19 cellular contexts compared by ENCODE assay signal in genomic region chr12:49325606-49326005, GRCh38. TPM values are rescaled to one million over a fixed set of nuclear protein-coding genes. Genes with fewer than 3 reads are reported as not detected.
DNase-seq lines count a peak whose midpoint lies in the region; ATAC-seq, FAIRE-seq and TF ChIP-seq lines count a peak whose summit lies in the region.
"Had no signal": no experiment of that assay in that cellular context is flagged by ENCODE, and none has a peak within 500 bp of the region (broad histone marks: within the 10 kb centered on the region; RNA-seq: fewer than 3 reads in every experiment).

No MANE protein-coding gene starts in this region.

- DNase-seq in HepG2 (ENCODE audit: low spot score) (no peak), right lobe of liver (no peak), HFFc6 (no peak), T-helper 17 cell (no peak), AG08395 (ENCODE audit: low spot score) (no peak)
- DNase-seq in CD4-positive, alpha-beta T cell: no peak
- DNase-seq: ACHN, MG63, NCI-H1092, NCI-H2107, NCI-H2227 treated with DMSO at 0.1 percent for 48 hours, NCI-H524, PC-9, SHP77 had no signal

- H3K4me3 Mint-ChIP-seq in HFFc6: no peak overlapping the region
- peak overlapping the region in 2 of 3 experiments; percentile 53 to 65 for H3K4me3 Mint-ChIP-seq in nephron
- H3K4me3 Mint-ChIP-seq in T-helper 17 cell: no peak overlapping the region
- no peak overlapping the region for H3K4me3 Mint-ChIP-seq in CD4-positive, alpha-beta T cell
- H3K4me3 Mint-ChIP-seq: CD4-positive, alpha-beta memory T cell had no signal

- ATAC-seq in HepG2: no peak
- no peak for ATAC-seq in right lobe of liver
- ATAC-seq in T-helper 17 cell: no peak
- no peak for ATAC-seq in CD4-positive, alpha-beta T cell (ENCODE audit: poor library complexity)
- ATAC-seq: SK-N-SH treated with all-trans-retinoic acid at 6 μM for 48 hours had no signal

- no peak overlapping the region for H3K27ac ChIP-seq in HepG2 (ENCODE audit: extremely low read length, insufficient read depth, low read length)
- no peak overlapping the region for H3K27ac ChIP-seq in right lobe of liver
- no peak overlapping the region for H3K27ac ChIP-seq in CD4-positive, alpha-beta T cell (ENCODE audit: low read depth, low read length)
- H3K27ac ChIP-seq: KMS-11, PC-9 had no signal

- intact Hi-C loops in HepG2 (cut with micrococcal nuclease; ENCODE audit: unreplicated experiment): no loop called here
- intact Hi-C loops in right lobe of liver (cut with DNase I): no loop called here
- intact Hi-C loops in CD4-positive, alpha-beta T cell (cut with DNase I, micrococcal nuclease): no loop called here

- in situ Hi-C loops in HepG2 (cut with HindIII; ENCODE audit: extremely low pct_ligation_motif_present, low pct_unique_long_range_greater_than_20kb): no loop called here

- POLR2A ChIA-PET in HepG2 (lab: Yijun Ruan, JAX): no interaction called here
- POLR2A ChIA-PET in CD4-positive, alpha-beta T cell (lab: Charles Lee): no interaction called here

- H3K4me3 ChIP-seq in HepG2 (replicated peaks in 1 of 3; ENCODE audit: insufficient read depth in 1 of 3, low read depth in 2 of 3, low read length in 3 of 3) (no peak overlapping the region), right lobe of liver (no peak overlapping the region)
- H3K4me3 ChIP-seq: HAP-1, MG63, PC-9 had no signal

- H3K27me3 ChIP-seq in HepG2 (ENCODE audit: control insufficient read depth in 1 of 2, insufficient read depth in 2 of 2, low read length in 2 of 2) (peaks cover 0 to 4% of the 10 kb centered on the region in 2 experiments; a peak in 1 of 5 replicates), right lobe of liver (no peaks in the 10 kb centered on the region)
- H3K27me3 ChIP-seq in CD4-positive, alpha-beta T cell (ENCODE audit: control insufficient read depth, insufficient read depth, low read length): no peaks in the 10 kb centered on the region
- H3K27me3 ChIP-seq: MG63 had no signal

- H3K4me2 ChIP-seq in HepG2 (ENCODE audit: low read depth, low read length): no peak overlapping the region
- H3K4me2 ChIP-seq: KMS-11, PC-9 had no signal

- no peaks in the 10 kb centered on the region for H4K20me1 ChIP-seq in HepG2 (ENCODE audit: insufficient read depth, low read length)

- no peak for FAIRE-seq in HepG2 (lab: Jason Lieb, UNC)

- TF ChIP-seq EP300 in HepG2 (IDR thresholded peaks at IDR 0.05; ENCODE audit: low read depth in 2 of 2, low read length in 2 of 2) (no peak), HepG2 (CRISPR knock-in tag; IDR thresholded peaks at IDR 0.05; ENCODE audit: borderline replicate concordance) (no peak)

- H3K4me1 ChIP-seq in HepG2 (ENCODE audit: insufficient read depth, low read length) (peaks cover 15% of the 10 kb centered on the region), right lobe of liver (peaks cover 0 to 4% (median 0%) of the 10 kb centered on the region in 4 donors)

- BruUV-seq in HepG2 (replicated peaks; lab: Mats Ljungman, UMichigan): no TSS peak

- CTCF ChIA-PET in HepG2 (lab: Yijun Ruan, JAX; ENCODE audit: low intra/inter-chr PET ratio, low total read pairs): no interaction called here
- CTCF ChIA-PET in CD4-positive, alpha-beta T cell (lab: Charles Lee): no interaction called here

- no peak for TF ChIP-seq CTCF in HepG2 (CRISPR knock-in tag; IDR thresholded peaks at IDR 0.05)
- TF ChIP-seq CTCF in right lobe of liver (IDR thresholded peaks at IDR 0.05): no peak
- TF ChIP-seq CTCF in HFFc6 (IDR thresholded peaks at IDR 0.05): no peak
- no peak for TF ChIP-seq CTCF in nephron (IDR thresholded peaks at IDR 0.05; ENCODE audit: unreplicated experiment in 3 of 3)
- TF ChIP-seq CTCF in CD4-positive, alpha-beta T cell (IDR thresholded peaks at IDR 0.05): no peak

- TF ChIP-seq POLR2A in HepG2 (IDR thresholded peaks at IDR 0.05; ENCODE audit: insufficient read depth in 1 of 2, low read depth in 2 of 2, low read length in 2 of 2) (no peak), right lobe of liver (IDR thresholded peaks at IDR 0.05) (no peak)

- H3K4me1 Mint-ChIP-seq in HFFc6 (ENCODE audit: low read depth): peaks cover 26% of the 10 kb centered on the region
- H3K4me1 Mint-ChIP-seq in nephron: peaks cover 14% of the 10 kb centered on the region
- peaks cover 19% of the 10 kb centered on the region for H3K4me1 Mint-ChIP-seq in T-helper 17 cell
- peaks cover 19% of the 10 kb centered on the region for H3K4me1 Mint-ChIP-seq in CD4-positive, alpha-beta T cell (ENCODE audit: low read depth)

- peaks cover 8% of the 10 kb centered on the region for H3K79me2 ChIP-seq in HepG2 (ENCODE audit: insufficient read depth, low read length)

- peaks cover 13% of the 10 kb centered on the region; the same call in 1 of the 2 replicates for H3K36me3 Mint-ChIP-seq in HFFc6 (ENCODE audit: low read depth)
- peaks cover 20% of the 10 kb centered on the region for H3K36me3 Mint-ChIP-seq in nephron (ENCODE audit: low read depth)
- H3K36me3 Mint-ChIP-seq in T-helper 17 cell (ENCODE audit: low read depth): no peaks in the 10 kb centered on the region
- H3K36me3 Mint-ChIP-seq in CD4-positive, alpha-beta T cell (ENCODE audit: low read depth): no peaks in the 10 kb centered on the region
- H3K36me3 Mint-ChIP-seq: CD4-positive, alpha-beta memory T cell had no signal

- no peaks in the 10 kb centered on the region for H3K9me3 Mint-ChIP-seq in HFFc6
- no peaks in the 10 kb centered on the region for H3K9me3 Mint-ChIP-seq in nephron
- no peaks in the 10 kb centered on the region for H3K9me3 Mint-ChIP-seq in CD4-positive, alpha-beta T cell
- H3K9me3 Mint-ChIP-seq: CD4-positive, alpha-beta memory T cell had no signal

- TF ChIP-seq RAD21 in HepG2 (CRISPR knock-in tag; IDR thresholded peaks at IDR 0.05): no peak

- H2AFZ ChIP-seq in HepG2 (ENCODE audit: low read length): no peak overlapping the region
- H2AFZ ChIP-seq: PC-9 had no signal

- H3K27me3 Mint-ChIP-seq in HFFc6 (ENCODE audit: insufficient read depth) (no peaks in the 10 kb centered on the region; the same call in 1 of the 2 replicates), nephron (ENCODE audit: low read depth) (no peaks in the 10 kb centered on the region), T-helper 17 cell (no peaks in the 10 kb centered on the region)
- no peaks in the 10 kb centered on the region for H3K27me3 Mint-ChIP-seq in CD4-positive, alpha-beta T cell
- H3K27me3 Mint-ChIP-seq: CD4-positive, alpha-beta memory T cell had no signal

- peak overlapping the region; percentile 45; the same call in 1 of the 2 replicates for H3K27ac Mint-ChIP-seq in HFFc6
- no peak overlapping the region for H3K27ac Mint-ChIP-seq in nephron
- H3K27ac Mint-ChIP-seq in T-helper 17 cell: no peak overlapping the region
- no peak overlapping the region for H3K27ac Mint-ChIP-seq in CD4-positive, alpha-beta T cell

- peaks cover 14 to 37% of the 10 kb centered on the region in 2 experiments for H3K36me3 ChIP-seq in HepG2 (replicated peaks in 1 of 2; ENCODE audit: control insufficient read depth in 1 of 2, insufficient read depth in 2 of 2, low read length in 2 of 2)
- H3K36me3 ChIP-seq in right lobe of liver: no peaks in the 10 kb centered on the region

- H3K9me3 ChIP-seq in HepG2 (ENCODE audit: low read length) (no peaks in the 10 kb centered on the region), right lobe of liver (no peaks in the 10 kb centered on the region), T-helper 17 cell (ENCODE audit: control insufficient read depth, low read length, poor library complexity, severe bottlenecking) (no peaks in the 10 kb centered on the region)
- H3K9me3 ChIP-seq in CD4-positive, alpha-beta T cell (ENCODE audit: control insufficient read depth, low read length): no peaks in the 10 kb centered on the region
- H3K9me3 ChIP-seq: HAP-1, MG63 had no signal

- WGBS in HepG2 (ENCODE audit: low lambda C conversion rate): 93% methylated on average over 3 of the region's 6 CpGs
- WGBS in right lobe of liver (ENCODE audit: insufficient coverage, low coverage, low lambda C conversion rate, missing lambda C conversion rate): no CpG with 5 or more reads among the region's 6 CpGs

- H3K9ac ChIP-seq in HepG2 (ENCODE audit: insufficient read depth, low read depth, low read length): no peak overlapping the region
- H3K9ac ChIP-seq: KMS-11 had no signal

RNA-seq across cellular contexts. Expression of gene TROAP, which starts 2.6 kb away (rescaled TPM):
- total RNA-seq in HepG2 (2016; rRNA removed; fragmentation: Illumina TruSeq; extraction: Trizol) (27.0 and 30.9 TPM in 2 replicates), right lobe of liver (1 to 10 TPM in 2 of 6 experiments, under 1 TPM in 4; 0.24 to 2.6 (median 0.93) TPM), T-helper 17 cell (under 1 TPM in 1 of 2 donors, not detected in 1; 0.55 TPM)
- 39.0 and 40.8 TPM in 2 replicates for total RNA-seq in HepG2 (2016; cell fraction: cytosol; rRNA removed; fragmentation: Illumina TruSeq; extraction: Trizol; ENCODE audit: low read depth)
- total RNA-seq in HepG2 (2016; cell fraction: insoluble cytoplasmic fraction; rRNA removed; fragmentation: Illumina TruSeq; extraction: Trizol): 23.8 and 32.4 TPM in 2 replicates
- total RNA-seq in HepG2 (2016; cell fraction: membrane; rRNA removed; fragmentation: Illumina TruSeq; extraction: Trizol): 29.7 and 31.6 TPM in 2 replicates
- 29.6 and 32.8 TPM in 2 replicates for total RNA-seq in HepG2 (2016; cell fraction: nucleus; rRNA removed; fragmentation: Illumina TruSeq; extraction: Trizol)
- polyA plus RNA-seq in HepG2 (2011; rRNA removed): 14.8 and 22.5 TPM in 2 replicates
- 5.9 and 12.4 TPM in 2 replicates for polyA plus RNA-seq in HepG2 (2011; cell fraction: cytosol; rRNA removed)
- polyA plus RNA-seq in HepG2 (2011; cell fraction: nucleus; rRNA removed): 41.8 and 61.6 TPM in 2 replicates
- polyA plus RNA-seq in HepG2 (2012): 10.3 and 16.7 TPM in 2 replicates
- 31.5 and 36.5 TPM in 2 replicates for polyA plus RNA-seq in HepG2 (2016; cell fraction: cytosol; fragmentation: Illumina TruSeq; extraction: Trizol; ENCODE audit: low read depth)
- polyA plus RNA-seq in HepG2 (2016; cell fraction: insoluble cytoplasmic fraction; fragmentation: Illumina TruSeq; extraction: Trizol; ENCODE audit: low read depth): 34.0 and 36.9 TPM in 2 replicates
- 22.9 and 31.7 TPM in 2 replicates for polyA plus RNA-seq in HepG2 (2016; cell fraction: membrane; fragmentation: Illumina TruSeq; extraction: Trizol; ENCODE audit: low read depth)
- 91.9 and 95.0 TPM in 2 replicates for polyA plus RNA-seq in HepG2 (2016; cell fraction: nucleus; fragmentation: Illumina TruSeq; extraction: Trizol; ENCODE audit: insufficient read depth, low read depth)
- 20.0 and 123 TPM in 2 replicates for polyA minus RNA-seq in HepG2 (2011; rRNA and poly(A)+ RNA removed; ENCODE audit: low replicate concordance)
- 6.9 and 7.2 TPM in 2 replicates for polyA minus RNA-seq in HepG2 (2011; cell fraction: cytosol; rRNA and poly(A)+ RNA removed)
- 28.0 and 47.6 TPM in 2 replicates for polyA minus RNA-seq in HepG2 (2011; cell fraction: nucleus; rRNA and poly(A)+ RNA removed)
- 10 to 100 TPM; 14.1 to 37.4 (median 34.5) TPM for total RNA-seq in HFFc6 (2021; fragmentation: NEBNext Ultra II Directional; extraction: Animal tissue kit (Norgen Biotek cat#: 25700))
- total RNA-seq in CD4-positive, alpha-beta T cell: under 1 TPM; 0.30 to 0.31 TPM

RNA-seq across cellular contexts. Expression of gene C1QL4, which starts 11.4 kb away (rescaled TPM):
- not detected in 2 replicates for total RNA-seq in HepG2 (2016; rRNA removed; fragmentation: Illumina TruSeq; extraction: Trizol)
- total RNA-seq in HepG2 (2016; cell fraction: cytosol; rRNA removed; fragmentation: Illumina TruSeq; extraction: Trizol; ENCODE audit: low read depth): not detected in 2 replicates
- not detected in 2 replicates for total RNA-seq in HepG2 (2016; cell fraction: insoluble cytoplasmic fraction; rRNA removed; fragmentation: Illumina TruSeq; extraction: Trizol)
- total RNA-seq in HepG2 (2016; cell fraction: membrane; rRNA removed; fragmentation: Illumina TruSeq; extraction: Trizol): not detected in 2 replicates
- not detected in 2 replicates for total RNA-seq in HepG2 (2016; cell fraction: nucleus; rRNA removed; fragmentation: Illumina TruSeq; extraction: Trizol)
- polyA plus RNA-seq in HepG2 (2011; rRNA removed): 0.03 TPM in 2 replicates
- polyA plus RNA-seq in HepG2 (2011; cell fraction: cytosol; rRNA removed): 0.06 and 0.08 TPM in 2 replicates
- 0.07 TPM in 1 of 2 replicates, not detected in the other for polyA plus RNA-seq in HepG2 (2011; cell fraction: nucleus; rRNA removed)
- 0.07 and 0.12 TPM in 2 replicates for polyA plus RNA-seq in HepG2 (2012)
- not detected in 2 replicates for polyA plus RNA-seq in HepG2 (2016; cell fraction: cytosol; fragmentation: Illumina TruSeq; extraction: Trizol; ENCODE audit: low read depth)
- not detected in 2 replicates for polyA plus RNA-seq in HepG2 (2016; cell fraction: insoluble cytoplasmic fraction; fragmentation: Illumina TruSeq; extraction: Trizol; ENCODE audit: low read depth)
- not detected in 2 replicates for polyA plus RNA-seq in HepG2 (2016; cell fraction: membrane; fragmentation: Illumina TruSeq; extraction: Trizol; ENCODE audit: low read depth)
- polyA plus RNA-seq in HepG2 (2016; cell fraction: nucleus; fragmentation: Illumina TruSeq; extraction: Trizol; ENCODE audit: insufficient read depth, low read depth): not detected in 2 replicates
- polyA minus RNA-seq in HepG2 (2011; rRNA and poly(A)+ RNA removed; ENCODE audit: low replicate concordance): 0.09 TPM in 1 of 2 replicates, not detected in the other
- not detected in 2 replicates for polyA minus RNA-seq in HepG2 (2011; cell fraction: cytosol; rRNA and poly(A)+ RNA removed)
- polyA minus RNA-seq in HepG2 (2011; cell fraction: nucleus; rRNA and poly(A)+ RNA removed): not detected in 2 replicates
- not detected for total RNA-seq in right lobe of liver
- total RNA-seq in HFFc6 (2021; fragmentation: NEBNext Ultra II Directional; extraction: Animal tissue kit (Norgen Biotek cat#: 25700)): under 1 TPM in 5 of 6 experiments, not detected in 1; 0.14 to 0.48 (median 0.28) TPM
- total RNA-seq in T-helper 17 cell: not detected
- not detected for total RNA-seq in CD4-positive, alpha-beta T cell
- total RNA-seq: CD4-positive, alpha-beta memory T cell had no signal
- polyA plus RNA-seq: CD4-positive, alpha-beta memory T cell had no signal

RNA-seq across cellular contexts. Expression of gene DNAJC22, which starts 21.1 kb away (rescaled TPM):
- total RNA-seq in HepG2 (2016; rRNA removed; fragmentation: Illumina TruSeq; extraction: Trizol): 23.0 and 31.7 TPM in 2 replicates
- total RNA-seq in HepG2 (2016; cell fraction: cytosol; rRNA removed; fragmentation: Illumina TruSeq; extraction: Trizol; ENCODE audit: low read depth): 8.6 and 10.6 TPM in 2 replicates
- total RNA-seq in HepG2 (2016; cell fraction: insoluble cytoplasmic fraction; rRNA removed; fragmentation: Illumina TruSeq; extraction: Trizol): 28.2 and 31.3 TPM in 2 replicates
- 31.0 and 32.2 TPM in 2 replicates for total RNA-seq in HepG2 (2016; cell fraction: membrane; rRNA removed; fragmentation: Illumina TruSeq; extraction: Trizol)
- 18.7 and 28.7 TPM in 2 replicates for total RNA-seq in HepG2 (2016; cell fraction: nucleus; rRNA removed; fragmentation: Illumina TruSeq; extraction: Trizol)
- 25.2 and 25.3 TPM in 2 replicates for polyA plus RNA-seq in HepG2 (2011; rRNA removed)
- polyA plus RNA-seq in HepG2 (2011; cell fraction: cytosol; rRNA removed): 21.8 and 23.4 TPM in 2 replicates
- polyA plus RNA-seq in HepG2 (2011; cell fraction: nucleus; rRNA removed): 17.7 and 19.2 TPM in 2 replicates
- polyA plus RNA-seq in HepG2 (2012): 12.3 and 19.2 TPM in 2 replicates
- 8.0 and 8.6 TPM in 2 replicates for polyA plus RNA-seq in HepG2 (2016; cell fraction: cytosol; fragmentation: Illumina TruSeq; extraction: Trizol; ENCODE audit: low read depth)
- polyA plus RNA-seq in HepG2 (2016; cell fraction: insoluble cytoplasmic fraction; fragmentation: Illumina TruSeq; extraction: Trizol; ENCODE audit: low read depth): 23.5 TPM in 2 replicates
- polyA plus RNA-seq in HepG2 (2016; cell fraction: membrane; fragmentation: Illumina TruSeq; extraction: Trizol; ENCODE audit: low read depth): 19.8 and 20.5 TPM in 2 replicates
- 33.4 and 37.4 TPM in 2 replicates for polyA plus RNA-seq in HepG2 (2016; cell fraction: nucleus; fragmentation: Illumina TruSeq; extraction: Trizol; ENCODE audit: insufficient read depth, low read depth)
- 5.2 and 42.6 TPM in 2 replicates for polyA minus RNA-seq in HepG2 (2011; rRNA and poly(A)+ RNA removed; ENCODE audit: low replicate concordance)
- 11.0 and 11.7 TPM in 2 replicates for polyA minus RNA-seq in HepG2 (2011; cell fraction: cytosol; rRNA and poly(A)+ RNA removed)
- polyA minus RNA-seq in HepG2 (2011; cell fraction: nucleus; rRNA and poly(A)+ RNA removed): 13.9 and 17.5 TPM in 2 replicates
- total RNA-seq in right lobe of liver: 10 to 100 TPM; 36.5 to 49.1 (median 43.7) TPM
- 1 to 10 TPM in 4 of 6 experiments, under 1 TPM in 2; 0.38 to 4.1 (median 2.6) TPM for total RNA-seq in HFFc6 (2021; fragmentation: NEBNext Ultra II Directional; extraction: Animal tissue kit (Norgen Biotek cat#: 25700))
- total RNA-seq in T-helper 17 cell: not detected
- total RNA-seq in CD4-positive, alpha-beta T cell: not detected
- total RNA-seq: CD4-positive, alpha-beta memory T cell had no signal
- polyA plus RNA-seq: CD4-positive, alpha-beta memory T cell had no signal

RNA-seq across cellular contexts. Expression of gene PRPH, which starts 30.7 kb away (rescaled TPM):
- total RNA-seq in HepG2 (2016; rRNA removed; fragmentation: Illumina TruSeq; extraction: Trizol): not detected in 2 replicates
- total RNA-seq in HepG2 (2016; cell fraction: cytosol; rRNA removed; fragmentation: Illumina TruSeq; extraction: Trizol; ENCODE audit: low read depth): not detected in 2 replicates
- not detected in 2 replicates for total RNA-seq in HepG2 (2016; cell fraction: insoluble cytoplasmic fraction; rRNA removed; fragmentation: Illumina TruSeq; extraction: Trizol)
- not detected in 2 replicates for total RNA-seq in HepG2 (2016; cell fraction: membrane; rRNA removed; fragmentation: Illumina TruSeq; extraction: Trizol)
- not detected in 2 replicates for total RNA-seq in HepG2 (2016; cell fraction: nucleus; rRNA removed; fragmentation: Illumina TruSeq; extraction: Trizol)
- polyA plus RNA-seq in HepG2 (2011; rRNA removed): 0.12 and 0.51 TPM in 2 replicates
- 0.44 and 0.54 TPM in 2 replicates for polyA plus RNA-seq in HepG2 (2011; cell fraction: cytosol; rRNA removed)
- 0.16 and 0.35 TPM in 2 replicates for polyA plus RNA-seq in HepG2 (2011; cell fraction: nucleus; rRNA removed)
- polyA plus RNA-seq in HepG2 (2012): 0.36 TPM in 1 of 2 replicates, not detected in the other
- polyA plus RNA-seq in HepG2 (2016; cell fraction: cytosol; fragmentation: Illumina TruSeq; extraction: Trizol; ENCODE audit: low read depth): not detected in 2 replicates
- polyA plus RNA-seq in HepG2 (2016; cell fraction: insoluble cytoplasmic fraction; fragmentation: Illumina TruSeq; extraction: Trizol; ENCODE audit: low read depth): not detected in 2 replicates
- 0.17 TPM in 1 of 2 replicates, not detected in the other for polyA plus RNA-seq in HepG2 (2016; cell fraction: membrane; fragmentation: Illumina TruSeq; extraction: Trizol; ENCODE audit: low read depth)
- not detected in 2 replicates for polyA plus RNA-seq in HepG2 (2016; cell fraction: nucleus; fragmentation: Illumina TruSeq; extraction: Trizol; ENCODE audit: insufficient read depth, low read depth)
- 0.08 and 0.51 TPM in 2 replicates for polyA minus RNA-seq in HepG2 (2011; rRNA and poly(A)+ RNA removed; ENCODE audit: low replicate concordance)
- not detected in 2 replicates for polyA minus RNA-seq in HepG2 (2011; cell fraction: cytosol; rRNA and poly(A)+ RNA removed)
- not detected in 2 replicates for polyA minus RNA-seq in HepG2 (2011; cell fraction: nucleus; rRNA and poly(A)+ RNA removed)
- not detected for total RNA-seq in right lobe of liver
- total RNA-seq in HFFc6 (2021; fragmentation: NEBNext Ultra II Directional; extraction: Animal tissue kit (Norgen Biotek cat#: 25700)): not detected
- not detected for total RNA-seq in T-helper 17 cell
- total RNA-seq in CD4-positive, alpha-beta T cell: under 1 TPM in 1 of 2 experiments, not detected in 1; 0.56 TPM

RNA-seq across cellular contexts. Expression of gene SPATS2, which starts 41.7 kb away (rescaled TPM):
- 19.3 and 27.2 TPM in 2 replicates for total RNA-seq in HepG2 (2016; rRNA removed; fragmentation: Illumina TruSeq; extraction: Trizol)
- 20.9 and 21.2 TPM in 2 replicates for total RNA-seq in HepG2 (2016; cell fraction: cytosol; rRNA removed; fragmentation: Illumina TruSeq; extraction: Trizol; ENCODE audit: low read depth)
- 19.2 and 23.0 TPM in 2 replicates for total RNA-seq in HepG2 (2016; cell fraction: insoluble cytoplasmic fraction; rRNA removed; fragmentation: Illumina TruSeq; extraction: Trizol)
- total RNA-seq in HepG2 (2016; cell fraction: membrane; rRNA removed; fragmentation: Illumina TruSeq; extraction: Trizol): 22.6 and 23.1 TPM in 2 replicates
- 16.9 and 19.5 TPM in 2 replicates for total RNA-seq in HepG2 (2016; cell fraction: nucleus; rRNA removed; fragmentation: Illumina TruSeq; extraction: Trizol)
- polyA plus RNA-seq in HepG2 (2011; rRNA removed): 24.9 and 28.1 TPM in 2 replicates
- 16.7 and 21.9 TPM in 2 replicates for polyA plus RNA-seq in HepG2 (2011; cell fraction: cytosol; rRNA removed)
- polyA plus RNA-seq in HepG2 (2011; cell fraction: nucleus; rRNA removed): 15.8 and 19.7 TPM in 2 replicates
- polyA plus RNA-seq in HepG2 (2012): 13.4 and 17.4 TPM in 2 replicates
- 5.2 and 7.9 TPM in 2 replicates for polyA plus RNA-seq in HepG2 (2016; cell fraction: cytosol; fragmentation: Illumina TruSeq; extraction: Trizol; ENCODE audit: low read depth)
- 30.6 and 32.3 TPM in 2 replicates for polyA plus RNA-seq in HepG2 (2016; cell fraction: insoluble cytoplasmic fraction; fragmentation: Illumina TruSeq; extraction: Trizol; ENCODE audit: low read depth)
- 16.0 and 17.8 TPM in 2 replicates for polyA plus RNA-seq in HepG2 (2016; cell fraction: membrane; fragmentation: Illumina TruSeq; extraction: Trizol; ENCODE audit: low read depth)
- polyA plus RNA-seq in HepG2 (2016; cell fraction: nucleus; fragmentation: Illumina TruSeq; extraction: Trizol; ENCODE audit: insufficient read depth, low read depth): 32.3 and 37.2 TPM in 2 replicates
- polyA minus RNA-seq in HepG2 (2011; rRNA and poly(A)+ RNA removed; ENCODE audit: low replicate concordance): 36.5 and 107 TPM in 2 replicates
- polyA minus RNA-seq in HepG2 (2011; cell fraction: cytosol; rRNA and poly(A)+ RNA removed): 22.7 and 27.1 TPM in 2 replicates
- polyA minus RNA-seq in HepG2 (2011; cell fraction: nucleus; rRNA and poly(A)+ RNA removed): 41.5 and 48.9 TPM in 2 replicates
- 1 to 10 TPM; 3.2 to 6.1 (median 4.4) TPM for total RNA-seq in right lobe of liver
- 10 to 100 TPM; 33.4 to 64.4 (median 50.9) TPM for total RNA-seq in HFFc6 (2021; fragmentation: NEBNext Ultra II Directional; extraction: Animal tissue kit (Norgen Biotek cat#: 25700))
- 1 to 10 TPM; 5.2 TPM for total RNA-seq in T-helper 17 cell
- 1 to 10 TPM; 6.1 to 6.4 TPM for total RNA-seq in CD4-positive, alpha-beta T cell

Comparison
In these comparisons a context has a peak if more than half of its experiments do, and no peak if none do; other contexts are left out.
1. RNA of gene TROAP, which starts 2.6 kb away (total RNA-seq): 14.1 to 37.4 TPM in HFFc6 and 23.8 to 40.8 TPM in HepG2; 0.24 to 2.6 TPM in right lobe of liver, 0.55 TPM in T-helper 17 cell and 0.30 to 0.31 TPM in CD4-positive, alpha-beta T cell; every median in the first group is over 4 times any median in the second.
2. H3K4me3 Mint-ChIP-seq: peak in nephron (2 of 3); none in HFFc6 (single experiment), T-helper 17 cell (single experiment) and CD4-positive, alpha-beta T cell (single experiment).